Comparison of ENCODE assay signal across 9 cellular contexts in genomic region chr19:2261438-2262172, GRCh38. TPM values are rescaled to one million over a fixed set of nuclear protein-coding genes. Genes with fewer than 3 reads are reported as not detected.
A peak's percentile ranks its signal among the peaks of the same experiment; 100 is the strongest.
DNase-seq lines count a peak whose midpoint lies in the region; ATAC-seq and TF ChIP-seq lines count a peak whose summit lies in the region.
"Had no signal": no experiment of that assay in that cellular context is flagged by ENCODE, and none has a peak within 500 bp of the region (broad histone marks: within the 10 kb centered on the region; RNA-seq: fewer than 3 reads in every experiment).

No MANE protein-coding gene starts in this region.

- no peak overlapping the region for H3K4me3 Mint-ChIP-seq in CD4-positive, alpha-beta T cell
- no peak overlapping the region for H3K4me3 Mint-ChIP-seq in activated T-helper 17 cell treated with anti-CD3 and anti-CD28 coated beads, Interleukin-2, amount 50 U/mL, for 72 hours

- no peaks in the 10 kb centered on the region for H3K27me3 Mint-ChIP-seq in CD4-positive, alpha-beta T cell
- no peaks in the 10 kb centered on the region for H3K27me3 Mint-ChIP-seq in activated T-helper 17 cell treated with anti-CD3 and anti-CD28 coated beads, Interleukin-2, amount 50 U/mL, for 72 hours

- DNase-seq in CD4-positive, alpha-beta T cell, result peak in 4 of 10 experiments; percentile 52 to 64 (median 57)
- DNase-seq in M059J (ENCODE audit: low read depth) (peak; percentile 44), left colon (peak in 1 of 2 donors; percentile 76), HK-2 (ENCODE audit: unreplicated experiment) (no peak), NCI-H2196 treated with DMSO at 0.1 percent for 48 hours (lab: John Stamatoyannopoulos, UW; ENCODE audit: unreplicated experiment) (no peak), coronary artery (ENCODE audit: low spot score) (no peak)

- intact Hi-C loops in CD4-positive, alpha-beta T cell (cut with DNase I, micrococcal nuclease), result loop anchor here in 1 of 2 experiments (10.0 kb wide), 1 partner anchor 857 kb away; the partner anchor contains the start of genes DAZAP1 and GAMT
- intact Hi-C loops in left colon (cut with DNase I, micrococcal nuclease), result no loop called here

- no peaks in the 10 kb centered on the region for H3K36me3 Mint-ChIP-seq in CD4-positive, alpha-beta T cell (ENCODE audit: low read depth)
- no peaks in the 10 kb centered on the region for H3K36me3 Mint-ChIP-seq in activated T-helper 17 cell treated with anti-CD3 and anti-CD28 coated beads, Interleukin-2, amount 50 U/mL, for 72 hours (ENCODE audit: low read depth)

- H3K27ac ChIP-seq in CD4-positive, alpha-beta T cell (ENCODE audit: low read depth, low read length), result no peak overlapping the region
- H3K27ac ChIP-seq in coronary artery, result no peak overlapping the region

- H3K27me3 ChIP-seq in CD4-positive, alpha-beta T cell (ENCODE audit: control insufficient read depth, insufficient read depth, low read length), result no peaks in the 10 kb centered on the region

- peak; percentile 59 for TF ChIP-seq CTCF in CD4-positive, alpha-beta T cell (IDR thresholded peaks at IDR 0.05)
- no peak for TF ChIP-seq CTCF in coronary artery (IDR thresholded peaks at IDR 0.05)

- no peaks in the 10 kb centered on the region for H3K9me3 Mint-ChIP-seq in CD4-positive, alpha-beta T cell
- no peaks in the 10 kb centered on the region for H3K9me3 Mint-ChIP-seq in activated T-helper 17 cell treated with anti-CD3 and anti-CD28 coated beads, Interleukin-2, amount 50 U/mL, for 72 hours

- H3K4me3 ChIP-seq in coronary artery, result no peak overlapping the region

- ATAC-seq in CD4-positive, alpha-beta T cell (ENCODE audit: poor library complexity), result no peak
- ATAC-seq in activated T-helper 17 cell treated with anti-CD3 and anti-CD28 coated beads, Interleukin-2, amount 50 U/mL, for 72 hours (replicated peaks), result peak; percentile 25
- ATAC-seq in left colon (peak; percentile 21), HG03095 (IDR thresholded peaks at IDR 0.05; ENCODE audit: unreplicated experiment) (no peak)

- no peaks in the 10 kb centered on the region for H3K9me3 ChIP-seq in CD4-positive, alpha-beta T cell (ENCODE audit: control insufficient read depth, low read length)

- peak overlapping the region; percentile 76 for H3K27ac Mint-ChIP-seq in CD4-positive, alpha-beta T cell
- H3K27ac Mint-ChIP-seq in activated T-helper 17 cell treated with anti-CD3 and anti-CD28 coated beads, Interleukin-2, amount 50 U/mL, for 72 hours, result peak overlapping the region; percentile 33

- POLR2A ChIA-PET in CD4-positive, alpha-beta T cell (lab: Charles Lee), result interaction anchor here (1.3 to 11.6 kb wide), 4 partner anchors 9 to 28 kb away, joined by 6 to 195 read pairs (median 8); no protein-coding TSS in a partner anchor

- peaks cover 33% of the 10 kb centered on the region for H3K4me1 Mint-ChIP-seq in CD4-positive, alpha-beta T cell (ENCODE audit: low read depth)
- H3K4me1 Mint-ChIP-seq in activated T-helper 17 cell treated with anti-CD3 and anti-CD28 coated beads, Interleukin-2, amount 50 U/mL, for 72 hours, result peaks cover 6% of the 10 kb centered on the region

- CTCF ChIA-PET in CD4-positive, alpha-beta T cell (lab: Charles Lee), result interaction anchor here (0.6 to 1.5 kb wide), 7 partner anchors 9 to 106 kb away, joined by 3 to 11 read pairs (median 4); no protein-coding TSS in a partner anchor

RNA-seq across cellular contexts. Expression of gene JSRP1, which starts 5.4 kb away (rescaled TPM):
- under 1 TPM; 0.56 to 0.58 TPM for total RNA-seq in CD4-positive, alpha-beta T cell
- not detected in 2 replicates for total RNA-seq in M059J (2014; rRNA removed; shearing (Covaris generic))
- 1 to 10 TPM in 1 of 2 donors, under 1 TPM in 1; 0.61 to 1.0 TPM for total RNA-seq in activated T-helper 17 cell treated with anti-CD3 and anti-CD28 coated beads, Interleukin-2, amount 50 U/mL, for 72 hours
- total RNA-seq in left colon, result 1 to 10 TPM in 1 of 2 donors, under 1 TPM in 1; 0.55 to 2.6 TPM
- total RNA-seq: dermis microvascular lymphatic vessel endothelial cell had no signal

RNA-seq across cellular contexts. Expression of gene AMH, which starts 12.5 kb away (rescaled TPM):
- total RNA-seq in CD4-positive, alpha-beta T cell, result 1 to 10 TPM; 3.3 to 3.5 TPM
- 1.5 and 2.9 TPM in 2 replicates for total RNA-seq in M059J (2014; rRNA removed; shearing (Covaris generic))
- total RNA-seq in activated T-helper 17 cell treated with anti-CD3 and anti-CD28 coated beads, Interleukin-2, amount 50 U/mL, for 72 hours, result 1 to 10 TPM; 2.0 to 6.1 TPM
- 1 to 10 TPM; 1.6 to 1.7 TPM for total RNA-seq in left colon

RNA-seq across cellular contexts. Expression of gene PEAK3, which starts 20.4 kb away (rescaled TPM):
- total RNA-seq in CD4-positive, alpha-beta T cell, result not detected
- not detected in 2 replicates for total RNA-seq in M059J (2014; rRNA removed; shearing (Covaris generic))
- total RNA-seq in activated T-helper 17 cell treated with anti-CD3 and anti-CD28 coated beads, Interleukin-2, amount 50 U/mL, for 72 hours, result under 1 TPM; 0.09 to 0.32 TPM
- under 1 TPM; 0.15 to 0.78 TPM for total RNA-seq in left colon

RNA-seq across cellular contexts. Expression of gene SF3A2, which starts 25.0 kb away (rescaled TPM):
- total RNA-seq in CD4-positive, alpha-beta T cell, result 100 to 1,000 TPM; 186 to 194 TPM
- total RNA-seq in M059J (2014; rRNA removed; shearing (Covaris generic)), result 36.9 and 44.0 TPM in 2 replicates
- total RNA-seq in activated T-helper 17 cell treated with anti-CD3 and anti-CD28 coated beads, Interleukin-2, amount 50 U/mL, for 72 hours, result 100 to 1,000 TPM in 1 of 2 donors, 10 to 100 TPM in 1; 99.5 to 119 TPM
- total RNA-seq in left colon, result 10 to 100 TPM; 60.3 to 62.7 TPM

RNA-seq across cellular contexts. Expression of gene PLEKHJ1, which starts 25.5 kb away (rescaled TPM):
- total RNA-seq in CD4-positive, alpha-beta T cell, result 10 to 100 TPM; 21.4 to 23.2 TPM
- 75.4 and 79.5 TPM in 2 replicates for total RNA-seq in M059J (2014; rRNA removed; shearing (Covaris generic))
- 10 to 100 TPM; 45.8 to 74.8 TPM for total RNA-seq in activated T-helper 17 cell treated with anti-CD3 and anti-CD28 coated beads, Interleukin-2, amount 50 U/mL, for 72 hours
- 100 to 1,000 TPM; 198 to 213 TPM for total RNA-seq in left colon

Comparison
In these comparisons a context has a peak if more than half of its experiments do, and no peak if none do; other contexts are left out.
1. ATAC-seq: peak in activated T-helper 17 cell treated with anti-CD3 and anti-CD28 coated beads, Interleukin-2, amount 50 U/mL, for 72 hours (single experiment) and left colon (single experiment); none in CD4-positive, alpha-beta T cell (single experiment) and HG03095 (single experiment).